Comparison of ENCODE assay signal across 2 cellular contexts in the genomic region with DNA sequence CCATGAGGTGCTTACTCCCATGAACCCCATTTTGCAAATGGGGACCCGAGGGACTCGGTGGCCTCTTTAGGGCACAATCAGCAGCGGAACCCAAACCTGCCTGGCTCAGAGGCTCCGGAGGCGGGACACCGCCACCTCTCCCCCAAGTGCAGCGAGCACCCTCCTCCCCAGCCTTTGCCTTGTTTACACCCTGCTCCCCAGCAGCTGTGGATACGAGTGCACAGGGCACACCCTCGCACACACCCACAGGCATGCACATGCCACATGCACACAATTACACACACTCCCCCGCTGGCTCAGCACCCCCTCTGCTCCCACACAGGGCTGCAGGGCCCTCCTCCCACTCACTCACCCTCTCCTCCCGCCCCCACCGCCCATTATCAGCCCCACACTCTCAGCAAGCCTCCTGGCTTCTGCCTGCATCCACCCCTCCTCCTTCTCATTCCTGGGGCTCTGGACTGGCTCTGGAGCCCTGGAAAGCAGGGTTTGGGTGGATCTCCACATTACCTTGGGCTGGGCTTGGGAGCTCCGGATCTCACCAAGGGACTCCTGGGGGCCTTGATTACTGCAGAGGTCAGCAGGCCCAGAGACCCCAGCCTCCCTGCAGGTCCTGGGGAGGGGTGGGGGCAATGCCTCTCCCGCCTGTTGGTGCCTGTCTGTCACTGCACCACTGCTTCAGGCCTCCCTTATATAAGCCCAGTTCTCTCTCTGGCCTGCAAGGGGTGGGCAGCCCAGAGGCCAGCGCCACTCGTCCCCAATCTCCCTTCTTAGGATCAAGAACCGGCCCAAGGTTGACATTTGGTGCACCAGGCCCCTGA.
TF ChIP-seq lines count a peak whose summit lies in the region.

No MANE protein-coding gene starts in this region.

TF ChIP-seq in Ishikawa, 13 proteins besides CTCF, POLR2A, EP300 and RAD21:
- TF ChIP-seq TCF12 (IDR thresholded peaks at IDR 0.05; ENCODE audit: low read depth): no peak
- TF ChIP-seq FOXM1 (IDR thresholded peaks at IDR 0.05; ENCODE audit: borderline replicate concordance, low read depth): no peak
- TF ChIP-seq ZBTB7A (IDR thresholded peaks at IDR 0.05; ENCODE audit: low read depth): peak; percentile 32; the same call in 1 of the 2 replicates
- TF ChIP-seq, protein P1, sequence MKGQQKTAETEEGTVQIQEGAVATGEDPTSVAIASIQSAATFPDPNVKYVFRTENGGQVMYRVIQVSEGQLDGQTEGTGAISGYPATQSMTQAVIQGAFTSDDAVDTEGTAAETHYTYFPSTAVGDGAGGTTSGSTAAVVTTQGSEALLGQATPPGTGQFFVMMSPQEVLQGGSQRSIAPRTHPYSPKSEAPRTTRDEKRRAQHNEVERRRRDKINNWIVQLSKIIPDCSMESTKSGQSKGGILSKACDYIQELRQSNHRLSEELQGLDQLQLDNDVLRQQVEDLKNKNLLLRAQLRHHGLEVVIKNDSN (IDR thresholded peaks at IDR 0.05): no peak
- TF ChIP-seq, protein P2, sequence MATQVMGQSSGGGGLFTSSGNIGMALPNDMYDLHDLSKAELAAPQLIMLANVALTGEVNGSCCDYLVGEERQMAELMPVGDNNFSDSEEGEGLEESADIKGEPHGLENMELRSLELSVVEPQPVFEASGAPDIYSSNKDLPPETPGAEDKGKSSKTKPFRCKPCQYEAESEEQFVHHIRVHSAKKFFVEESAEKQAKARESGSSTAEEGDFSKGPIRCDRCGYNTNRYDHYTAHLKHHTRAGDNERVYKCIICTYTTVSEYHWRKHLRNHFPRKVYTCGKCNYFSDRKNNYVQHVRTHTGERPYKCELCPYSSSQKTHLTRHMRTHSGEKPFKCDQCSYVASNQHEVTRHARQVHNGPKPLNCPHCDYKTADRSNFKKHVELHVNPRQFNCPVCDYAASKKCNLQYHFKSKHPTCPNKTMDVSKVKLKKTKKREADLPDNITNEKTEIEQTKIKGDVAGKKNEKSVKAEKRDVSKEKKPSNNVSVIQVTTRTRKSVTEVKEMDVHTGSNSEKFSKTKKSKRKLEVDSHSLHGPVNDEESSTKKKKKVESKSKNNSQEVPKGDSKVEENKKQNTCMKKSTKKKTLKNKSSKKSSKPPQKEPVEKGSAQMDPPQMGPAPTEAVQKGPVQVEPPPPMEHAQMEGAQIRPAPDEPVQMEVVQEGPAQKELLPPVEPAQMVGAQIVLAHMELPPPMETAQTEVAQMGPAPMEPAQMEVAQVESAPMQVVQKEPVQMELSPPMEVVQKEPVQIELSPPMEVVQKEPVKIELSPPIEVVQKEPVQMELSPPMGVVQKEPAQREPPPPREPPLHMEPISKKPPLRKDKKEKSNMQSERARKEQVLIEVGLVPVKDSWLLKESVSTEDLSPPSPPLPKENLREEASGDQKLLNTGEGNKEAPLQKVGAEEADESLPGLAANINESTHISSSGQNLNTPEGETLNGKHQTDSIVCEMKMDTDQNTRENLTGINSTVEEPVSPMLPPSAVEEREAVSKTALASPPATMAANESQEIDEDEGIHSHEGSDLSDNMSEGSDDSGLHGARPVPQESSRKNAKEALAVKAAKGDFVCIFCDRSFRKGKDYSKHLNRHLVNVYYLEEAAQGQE (IDR thresholded peaks at IDR 0.05; ENCODE audit: low read depth): no peak
- TF ChIP-seq TAF1 (IDR thresholded peaks at IDR 0.05; ENCODE audit: low read depth): no peak
- TF ChIP-seq EGR1 (IDR thresholded peaks at IDR 0.05): peak; percentile 56; the same call in 1 of the 2 replicates
- no peak for TF ChIP-seq TEAD4 (IDR thresholded peaks at IDR 0.05)
- no peak for TF ChIP-seq CEBPB (IDR thresholded peaks at IDR 0.05)
- no peak for TF ChIP-seq YY1 (IDR thresholded peaks at IDR 0.05; ENCODE audit: low read depth)
- TF ChIP-seq, protein P3, sequence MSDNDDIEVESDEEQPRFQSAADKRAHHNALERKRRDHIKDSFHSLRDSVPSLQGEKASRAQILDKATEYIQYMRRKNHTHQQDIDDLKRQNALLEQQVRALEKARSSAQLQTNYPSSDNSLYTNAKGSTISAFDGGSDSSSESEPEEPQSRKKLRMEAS (IDR thresholded peaks at IDR 0.05): 0 out of 2 replicates have a peak, but pooled peaks have one; percentile 34

TF ChIP-seq in HepG2, 621 proteins besides CTCF, POLR2A, EP300 and RAD21 (continues in another document):
- TF ChIP-seq, protein P4, sequence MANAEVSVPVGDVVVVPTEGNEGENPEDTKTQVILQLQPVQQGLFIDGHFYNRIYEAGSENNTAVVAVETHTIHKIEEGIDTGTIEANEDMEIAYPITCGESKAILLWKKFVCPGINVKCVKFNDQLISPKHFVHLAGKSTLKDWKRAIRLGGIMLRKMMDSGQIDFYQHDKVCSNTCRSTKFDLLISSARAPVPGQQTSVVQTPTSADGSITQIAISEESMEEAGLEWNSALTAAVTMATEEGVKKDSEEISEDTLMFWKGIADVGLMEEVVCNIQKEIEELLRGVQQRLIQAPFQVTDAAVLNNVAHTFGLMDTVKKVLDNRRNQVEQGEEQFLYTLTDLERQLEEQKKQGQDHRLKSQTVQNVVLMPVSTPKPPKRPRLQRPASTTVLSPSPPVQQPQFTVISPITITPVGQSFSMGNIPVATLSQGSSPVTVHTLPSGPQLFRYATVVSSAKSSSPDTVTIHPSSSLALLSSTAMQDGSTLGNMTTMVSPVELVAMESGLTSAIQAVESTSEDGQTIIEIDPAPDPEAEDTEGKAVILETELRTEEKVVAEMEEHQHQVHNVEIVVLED (CRISPR knock-in tag; IDR thresholded peaks at IDR 0.05; ENCODE audit: borderline replicate concordance): no peak
- TF ChIP-seq ZNF564 (CRISPR knock-in tag; IDR thresholded peaks at IDR 0.05): no peak
- TF ChIP-seq CHCHD3 (CRISPR knock-in tag; IDR thresholded peaks at IDR 0.05): peak; percentile 78; the same call in 1 of the 2 replicates
- no peak for TF ChIP-seq ZNF546 (CRISPR knock-in tag; conservative IDR thresholded peaks at IDR 0.05)
- TF ChIP-seq ZNF441 (CRISPR knock-in tag; IDR thresholded peaks at IDR 0.05; ENCODE audit: borderline replicate concordance): no peak
- TF ChIP-seq YEATS2 (CRISPR knock-in tag; IDR thresholded peaks at IDR 0.05; ENCODE audit: borderline replicate concordance): no peak; the same call in 1 of the 2 replicates
- TF ChIP-seq, protein P5, sequence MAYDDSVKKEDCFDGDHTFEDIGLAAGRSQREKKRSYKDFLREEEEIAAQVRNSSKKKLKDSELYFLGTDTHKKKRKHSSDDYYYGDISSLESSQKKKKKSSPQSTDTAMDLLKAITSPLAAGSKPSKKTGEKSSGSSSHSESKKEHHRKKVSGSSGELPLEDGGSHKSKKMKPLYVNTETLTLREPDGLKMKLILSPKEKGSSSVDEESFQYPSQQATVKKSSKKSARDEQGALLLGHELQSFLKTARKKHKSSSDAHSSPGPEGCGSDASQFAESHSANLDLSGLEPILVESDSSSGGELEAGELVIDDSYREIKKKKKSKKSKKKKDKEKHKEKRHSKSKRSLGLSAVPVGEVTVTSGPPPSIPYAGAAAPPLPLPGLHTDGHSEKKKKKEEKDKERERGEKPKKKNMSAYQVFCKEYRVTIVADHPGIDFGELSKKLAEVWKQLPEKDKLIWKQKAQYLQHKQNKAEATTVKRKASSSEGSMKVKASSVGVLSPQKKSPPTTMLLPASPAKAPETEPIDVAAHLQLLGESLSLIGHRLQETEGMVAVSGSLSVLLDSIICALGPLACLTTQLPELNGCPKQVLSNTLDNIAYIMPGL (CRISPR knock-in tag; IDR thresholded peaks at IDR 0.05; ENCODE audit: borderline replicate concordance in 1 of 2, low read depth in 1 of 2): peak in 1 of 2 experiments; percentile 14; a peak in 1 of 4 replicates
- no peak for TF ChIP-seq ZNF30 (CRISPR knock-in tag; IDR thresholded peaks at IDR 0.05)
- TF ChIP-seq, protein P6, sequence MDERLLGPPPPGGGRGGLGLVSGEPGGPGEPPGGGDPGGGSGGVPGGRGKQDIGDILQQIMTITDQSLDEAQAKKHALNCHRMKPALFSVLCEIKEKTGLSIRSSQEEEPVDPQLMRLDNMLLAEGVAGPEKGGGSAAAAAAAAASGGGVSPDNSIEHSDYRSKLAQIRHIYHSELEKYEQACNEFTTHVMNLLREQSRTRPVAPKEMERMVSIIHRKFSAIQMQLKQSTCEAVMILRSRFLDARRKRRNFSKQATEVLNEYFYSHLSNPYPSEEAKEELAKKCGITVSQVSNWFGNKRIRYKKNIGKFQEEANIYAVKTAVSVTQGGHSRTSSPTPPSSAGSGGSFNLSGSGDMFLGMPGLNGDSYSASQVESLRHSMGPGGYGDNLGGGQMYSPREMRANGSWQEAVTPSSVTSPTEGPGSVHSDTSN (CRISPR knock-in tag; IDR thresholded peaks at IDR 0.05): no peak
- no peak for TF ChIP-seq TOE1 (CRISPR knock-in tag; IDR thresholded peaks at IDR 0.05)
- TF ChIP-seq ELF4 (CRISPR knock-in tag; IDR thresholded peaks at IDR 0.05; ENCODE audit: borderline replicate concordance): no peak
- TF ChIP-seq HMG20A (CRISPR knock-in tag; IDR thresholded peaks at IDR 0.05; ENCODE audit: borderline replicate concordance): no peak
- TF ChIP-seq, protein P7, sequence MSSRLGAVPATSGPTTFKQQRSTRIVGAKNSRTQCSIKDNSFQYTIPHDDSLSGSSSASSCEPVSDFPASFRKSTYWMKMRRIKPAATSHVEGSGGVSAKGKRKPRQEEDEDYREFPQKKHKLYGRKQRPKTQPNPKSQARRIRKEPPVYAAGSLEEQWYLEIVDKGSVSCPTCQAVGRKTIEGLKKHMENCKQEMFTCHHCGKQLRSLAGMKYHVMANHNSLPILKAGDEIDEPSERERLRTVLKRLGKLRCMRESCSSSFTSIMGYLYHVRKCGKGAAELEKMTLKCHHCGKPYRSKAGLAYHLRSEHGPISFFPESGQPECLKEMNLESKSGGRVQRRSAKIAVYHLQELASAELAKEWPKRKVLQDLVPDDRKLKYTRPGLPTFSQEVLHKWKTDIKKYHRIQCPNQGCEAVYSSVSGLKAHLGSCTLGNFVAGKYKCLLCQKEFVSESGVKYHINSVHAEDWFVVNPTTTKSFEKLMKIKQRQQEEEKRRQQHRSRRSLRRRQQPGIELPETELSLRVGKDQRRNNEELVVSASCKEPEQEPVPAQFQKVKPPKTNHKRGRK (CRISPR knock-in tag; IDR thresholded peaks at IDR 0.05): no peak
- TF ChIP-seq KDM2A (CRISPR knock-in tag; IDR thresholded peaks at IDR 0.05; ENCODE audit: borderline replicate concordance, low read depth): no peak
- TF ChIP-seq, protein P8, sequence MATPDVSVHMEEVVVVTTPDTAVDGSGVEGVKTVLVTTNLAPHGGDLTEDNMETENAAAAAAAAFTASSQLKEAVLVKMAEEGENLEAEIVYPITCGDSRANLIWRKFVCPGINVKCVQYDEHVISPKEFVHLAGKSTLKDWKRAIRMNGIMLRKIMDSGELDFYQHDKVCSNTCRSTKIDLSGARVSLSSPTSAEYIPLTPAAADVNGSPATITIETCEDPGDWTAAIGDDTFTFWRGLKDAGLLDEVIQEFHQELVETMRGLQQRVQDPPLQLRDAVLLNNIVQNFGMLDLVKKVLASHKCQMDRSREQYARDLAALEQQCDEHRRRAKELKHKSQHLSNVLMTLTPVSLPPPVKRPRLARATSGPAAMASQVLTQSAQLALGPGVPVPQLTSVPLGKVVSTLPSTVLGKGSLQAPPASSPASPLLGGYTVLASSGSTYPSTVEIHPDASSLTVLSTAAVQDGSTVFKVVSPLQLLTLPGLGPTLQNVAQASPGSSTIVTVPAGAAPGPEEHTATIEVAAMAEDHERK (CRISPR knock-in tag; IDR thresholded peaks at IDR 0.05; ENCODE audit: low read depth): no peak
- TF ChIP-seq BRCA1 (CRISPR knock-in tag; IDR thresholded peaks at IDR 0.05): no peak
- TF ChIP-seq BHLHE40 (IDR thresholded peaks at IDR 0.05; ENCODE audit: low read length): peak; percentile 27; the same call in 1 of the 2 replicates
- no peak for TF ChIP-seq ZNF143 (CRISPR knock-in tag; IDR thresholded peaks at IDR 0.05)
- TF ChIP-seq ZNF253 (CRISPR knock-in tag; IDR thresholded peaks at IDR 0.05; ENCODE audit: borderline replicate concordance): no peak
- TF ChIP-seq, protein P9, sequence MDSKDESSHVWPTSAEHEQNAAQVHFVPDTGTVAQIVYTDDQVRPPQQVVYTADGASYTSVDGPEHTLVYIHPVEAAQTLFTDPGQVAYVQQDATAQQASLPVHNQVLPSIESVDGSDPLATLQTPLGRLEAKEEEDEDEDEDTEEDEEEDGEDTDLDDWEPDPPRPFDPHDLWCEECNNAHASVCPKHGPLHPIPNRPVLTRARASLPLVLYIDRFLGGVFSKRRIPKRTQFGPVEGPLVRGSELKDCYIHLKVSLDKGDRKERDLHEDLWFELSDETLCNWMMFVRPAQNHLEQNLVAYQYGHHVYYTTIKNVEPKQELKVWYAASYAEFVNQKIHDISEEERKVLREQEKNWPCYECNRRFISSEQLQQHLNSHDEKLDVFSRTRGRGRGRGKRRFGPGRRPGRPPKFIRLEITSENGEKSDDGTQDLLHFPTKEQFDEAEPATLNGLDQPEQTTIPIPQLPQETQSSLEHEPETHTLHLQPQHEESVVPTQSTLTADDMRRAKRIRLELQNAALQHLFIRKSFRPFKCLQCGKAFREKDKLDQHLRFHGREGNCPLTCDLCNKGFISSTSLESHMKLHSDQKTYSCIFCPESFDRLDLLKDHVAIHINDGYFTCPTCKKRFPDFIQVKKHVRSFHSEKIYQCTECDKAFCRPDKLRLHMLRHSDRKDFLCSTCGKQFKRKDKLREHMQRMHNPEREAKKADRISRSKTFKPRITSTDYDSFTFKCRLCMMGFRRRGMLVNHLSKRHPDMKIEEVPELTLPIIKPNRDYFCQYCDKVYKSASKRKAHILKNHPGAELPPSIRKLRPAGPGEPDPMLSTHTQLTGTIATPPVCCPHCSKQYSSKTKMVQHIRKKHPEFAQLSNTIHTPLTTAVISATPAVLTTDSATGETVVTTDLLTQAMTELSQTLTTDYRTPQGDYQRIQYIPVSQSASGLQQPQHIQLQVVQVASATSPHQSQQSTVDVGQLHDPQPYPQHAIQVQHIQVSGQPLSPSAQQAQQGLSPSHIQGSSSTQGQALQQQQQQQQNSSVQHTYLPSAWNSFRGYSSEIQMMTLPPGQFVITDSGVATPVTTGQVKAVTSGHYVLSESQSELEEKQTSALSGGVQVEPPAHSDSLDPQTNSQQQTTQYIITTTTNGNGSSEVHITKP (CRISPR knock-in tag; IDR thresholded peaks at IDR 0.05; ENCODE audit: low read depth): 0 out of 2 replicates have a peak, but pooled peaks have one; percentile 28
- no peak for TF ChIP-seq RARG (CRISPR knock-in tag; IDR thresholded peaks at IDR 0.05; ENCODE audit: low read depth)
- TF ChIP-seq ISX (CRISPR knock-in tag; conservative IDR thresholded peaks at IDR 0.05): no peak
- TF ChIP-seq, protein P10, sequence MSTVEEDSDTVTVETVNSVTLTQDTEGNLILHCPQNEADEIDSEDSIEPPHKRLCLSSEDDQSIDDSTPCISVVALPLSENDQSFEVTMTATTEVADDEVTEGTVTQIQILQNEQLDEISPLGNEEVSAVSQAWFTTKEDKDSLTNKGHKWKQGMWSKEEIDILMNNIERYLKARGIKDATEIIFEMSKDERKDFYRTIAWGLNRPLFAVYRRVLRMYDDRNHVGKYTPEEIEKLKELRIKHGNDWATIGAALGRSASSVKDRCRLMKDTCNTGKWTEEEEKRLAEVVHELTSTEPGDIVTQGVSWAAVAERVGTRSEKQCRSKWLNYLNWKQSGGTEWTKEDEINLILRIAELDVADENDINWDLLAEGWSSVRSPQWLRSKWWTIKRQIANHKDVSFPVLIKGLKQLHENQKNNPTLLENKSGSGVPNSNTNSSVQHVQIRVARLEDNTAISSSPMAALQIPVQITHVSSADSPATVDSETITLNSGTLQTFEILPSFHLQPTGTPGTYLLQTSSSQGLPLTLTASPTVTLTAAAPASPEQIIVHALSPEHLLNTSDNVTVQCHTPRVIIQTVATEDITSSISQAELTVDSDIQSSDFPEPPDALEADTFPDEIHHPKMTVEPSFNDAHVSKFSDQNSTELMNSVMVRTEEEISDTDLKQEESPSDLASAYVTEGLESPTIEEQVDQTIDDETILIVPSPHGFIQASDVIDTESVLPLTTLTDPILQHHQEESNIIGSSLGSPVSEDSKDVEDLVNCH (CRISPR knock-in tag; IDR thresholded peaks at IDR 0.05): no peak
- TF ChIP-seq, protein P11, sequence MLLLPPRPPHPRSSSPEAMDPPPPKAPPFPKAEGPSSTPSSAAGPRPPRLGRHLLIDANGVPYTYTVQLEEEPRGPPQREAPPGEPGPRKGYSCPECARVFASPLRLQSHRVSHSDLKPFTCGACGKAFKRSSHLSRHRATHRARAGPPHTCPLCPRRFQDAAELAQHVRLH (CRISPR knock-in tag; IDR thresholded peaks at IDR 0.05; ENCODE audit: borderline replicate concordance, low read depth): no peak; the same call in 1 of the 2 replicates
